Comparison of ENCODE assay signal across 8 cellular contexts in the genomic region with DNA sequence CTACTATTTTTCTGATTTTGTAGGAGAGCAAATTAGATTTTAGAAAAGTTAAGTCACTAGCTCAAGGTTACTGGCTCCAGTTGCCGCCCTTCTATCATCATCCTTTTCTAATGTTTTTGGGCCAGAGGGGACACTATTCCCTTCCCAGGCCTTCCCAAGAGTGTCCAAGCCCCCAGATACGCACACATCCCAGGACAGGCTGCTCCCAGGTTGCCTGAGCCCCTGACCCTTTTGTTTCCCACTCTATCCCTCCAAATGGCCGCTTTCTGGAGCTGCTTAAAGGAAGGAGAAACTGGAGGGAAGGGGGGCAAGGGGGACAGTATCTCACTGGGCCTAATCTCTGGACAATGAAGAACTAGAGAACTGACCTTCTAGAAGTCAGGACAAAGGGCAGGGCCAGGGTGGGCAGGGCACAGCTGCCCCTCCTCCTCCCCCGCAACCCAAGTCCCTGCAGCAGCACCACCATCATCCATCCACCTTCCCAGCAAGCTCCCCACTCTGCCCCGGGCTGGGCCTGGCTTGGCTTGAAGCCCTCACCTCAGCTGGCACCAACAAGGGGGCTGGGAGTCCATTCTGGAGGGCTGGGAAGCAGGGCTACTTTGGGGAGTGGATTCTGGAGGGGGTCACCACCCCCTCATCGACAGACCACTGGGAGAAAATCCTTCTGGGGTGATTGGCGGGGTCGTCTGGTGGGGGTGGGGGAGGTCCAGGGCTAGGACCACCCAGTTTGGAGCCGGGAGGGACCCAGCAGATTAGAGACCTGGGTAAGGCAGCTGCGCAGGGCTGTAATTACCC. TPM values are rescaled to one million over a fixed set of nuclear protein-coding genes. Genes with fewer than 3 reads are reported as not detected.
DNase-seq lines count a peak whose midpoint lies in the region; ATAC-seq and TF ChIP-seq lines count a peak whose summit lies in the region.

No MANE protein-coding gene starts in this region.

- no peaks in the 10 kb centered on the region for H3K27me3 ChIP-seq in skeletal muscle tissue (ENCODE audit: control insufficient read depth in 3 of 3, insufficient read depth in 3 of 3, low read length in 3 of 3)

- H3K27me3 Mint-ChIP-seq in activated CD4-positive, alpha-beta memory T cell treated with anti-CD3 and anti-CD28 coated beads, Interleukin-2, amount 10 ng/mL, durations not matched to agents 7 days and 5 days: no peaks in the 10 kb centered on the region

- H3K36me3 ChIP-seq in skeletal muscle tissue (ENCODE audit: control insufficient read depth in 3 of 3, insufficient read depth in 3 of 3, low read length in 3 of 3): peaks cover 4 to 5% (median 4%) of the 10 kb centered on the region in 3 donors

- peak; percentile 14 for DNase-seq in NCI-H2171 treated with DMSO at 0.1 percent for 48 hours (lab: John Stamatoyannopoulos, UW)
- DNase-seq in NCI-H2171 (lab: John Stamatoyannopoulos, UW): no peak
- no peak for DNase-seq in activated CD4-positive, alpha-beta memory T cell treated with anti-CD3 and anti-CD28 coated beads, Interleukin-2, amount 10 ng/mL, durations not matched to agents 7 days and 5 days
- peak; percentile 63 for DNase-seq in left cardiac atrium
- DNase-seq in GM10248 (ENCODE audit: extremely low spot score): no peak
- DNase-seq in NCI-H1694 treated with DMSO at 0.1 percent for 48 hours (lab: John Stamatoyannopoulos, UW): no peak

- ATAC-seq in left cardiac atrium (peak; percentile 2 to 17), GM18502 (IDR thresholded peaks at IDR 0.05; ENCODE audit: poor library complexity, unreplicated experiment) (no peak)

- peak overlapping the region; percentile 97 to 100 (median 100) for H3K9ac ChIP-seq in skeletal muscle tissue (ENCODE audit: low read depth in 1 of 3, low read length in 3 of 3)

- intact Hi-C loops in left cardiac atrium (cut with DNase I): loop anchor here (5.0 to 10.0 kb wide), 3 partner anchors 32 to 130 kb away; a partner anchor contains a TSS

- no peaks in the 10 kb centered on the region for H3K9me3 Mint-ChIP-seq in activated CD4-positive, alpha-beta memory T cell treated with anti-CD3 and anti-CD28 coated beads, Interleukin-2, amount 10 ng/mL, durations not matched to agents 7 days and 5 days

- H3K27ac Mint-ChIP-seq in activated CD4-positive, alpha-beta memory T cell treated with anti-CD3 and anti-CD28 coated beads, Interleukin-2, amount 10 ng/mL, durations not matched to agents 7 days and 5 days: peak overlapping the region; percentile 82

- H3K27ac ChIP-seq in skeletal muscle tissue (ENCODE audit: low read depth, low read length): peak overlapping the region; percentile 99

- no peak for TF ChIP-seq CTCF in GM10248 (IDR thresholded peaks at IDR 0.05; ENCODE audit: control extremely low read depth, extremely low read depth, low read depth, missing control alignments)

- H3K4me1 ChIP-seq in skeletal muscle tissue (ENCODE audit: control insufficient read depth in 3 of 3, insufficient read depth in 3 of 3, low read length in 3 of 3): peaks cover 59 to 73% (median 68%) of the 10 kb centered on the region in 3 donors

- CTCF ChIA-PET in activated CD4-positive, alpha-beta memory T cell treated with anti-CD3 and anti-CD28 coated beads, Interleukin-2, amount 10 ng/mL, durations not matched to agents 7 days and 5 days (lab: Charles Lee): interaction anchor here (0.6 to 1.4 kb wide), 3 partner anchors 33 to 207 kb away, joined by 3 to 6 read pairs (median 4); no protein-coding TSS in a partner anchor
- CTCF ChIA-PET in GM10248 (lab: Yijun Ruan, JAX): interaction anchor here (0.9 to 2.6 kb wide), 4 partner anchors 20 to 131 kb away, joined by 3 to 19 read pairs (median 10); no protein-coding TSS in a partner anchor

- H3K4me1 Mint-ChIP-seq in activated CD4-positive, alpha-beta memory T cell treated with anti-CD3 and anti-CD28 coated beads, Interleukin-2, amount 10 ng/mL, durations not matched to agents 7 days and 5 days: peaks cover 73% of the 10 kb centered on the region

- H3K9me3 ChIP-seq in skeletal muscle tissue (ENCODE audit: control insufficient read depth in 3 of 3, low read length in 3 of 3): no peaks in the 10 kb centered on the region

- peak overlapping the region; percentile 80 for H3K4me3 Mint-ChIP-seq in activated CD4-positive, alpha-beta memory T cell treated with anti-CD3 and anti-CD28 coated beads, Interleukin-2, amount 10 ng/mL, durations not matched to agents 7 days and 5 days

- POLR2A ChIA-PET in activated CD4-positive, alpha-beta memory T cell treated with anti-CD3 and anti-CD28 coated beads, Interleukin-2, amount 10 ng/mL, durations not matched to agents 7 days and 5 days (lab: Charles Lee): interaction anchor here (0.8 to 6.0 kb wide), 11 partner anchors 15 to 373 kb away, joined by 3 to 43 read pairs (median 4); a partner anchor contains a TSS
- POLR2A ChIA-PET in GM10248 (lab: Yijun Ruan, JAX): no interaction called here

- peaks cover 27% of the 10 kb centered on the region for H3K36me3 Mint-ChIP-seq in activated CD4-positive, alpha-beta memory T cell treated with anti-CD3 and anti-CD28 coated beads, Interleukin-2, amount 10 ng/mL, durations not matched to agents 7 days and 5 days (ENCODE audit: low read depth)

- peak overlapping the region; percentile 73 to 94 (median 88) for H3K4me3 ChIP-seq in skeletal muscle tissue (ENCODE audit: low read length in 3 of 3)

RNA-seq across cellular contexts. Expression of a gene that starts 1.0 kb away (rescaled TPM):
- total RNA-seq in activated CD4-positive, alpha-beta memory T cell treated with anti-CD3 and anti-CD28 coated beads, Interleukin-2, amount 10 ng/mL, durations not matched to agents 7 days and 5 days: 100 to 1,000 TPM; 215 to 221 TPM
- 100 to 1,000 TPM; 251 to 270 TPM for total RNA-seq in left cardiac atrium
- total RNA-seq in skeletal muscle tissue: 71.0 TPM

RNA-seq across cellular contexts. Expression of a gene that starts 5.7 kb away (rescaled TPM):
- total RNA-seq in activated CD4-positive, alpha-beta memory T cell treated with anti-CD3 and anti-CD28 coated beads, Interleukin-2, amount 10 ng/mL, durations not matched to agents 7 days and 5 days: 10 to 100 TPM; 57.2 to 58.4 TPM
- total RNA-seq in left cardiac atrium (10 to 100 TPM; 53.3 to 64.2 TPM), skeletal muscle tissue (30.3 TPM)

RNA-seq across cellular contexts. Expression of a gene that starts 29.9 kb away (rescaled TPM):
- not detected for total RNA-seq in activated CD4-positive, alpha-beta memory T cell treated with anti-CD3 and anti-CD28 coated beads, Interleukin-2, amount 10 ng/mL, durations not matched to agents 7 days and 5 days
- 1 to 10 TPM; 3.8 to 4.2 TPM for total RNA-seq in left cardiac atrium
- 11.0 TPM for total RNA-seq in skeletal muscle tissue

Comparison
In these comparisons a context has a peak if more than half of its experiments do, and no peak if none do; other contexts are left out.
1. DNase-seq: peak in NCI-H2171 treated with DMSO at 0.1 percent for 48 hours (single experiment) and left cardiac atrium (single experiment); none in NCI-H2171 (single experiment), activated CD4-positive, alpha-beta memory T cell treated with anti-CD3 and anti-CD28 coated beads, Interleukin-2, amount 10 ng/mL, durations not matched to agents 7 days and 5 days (single experiment), GM10248 (single experiment) and NCI-H1694 treated with DMSO at 0.1 percent for 48 hours (single experiment).
2. RNA of a gene that starts 29.9 kb away (total RNA-seq): 11.0 TPM in skeletal muscle tissue (single experiment) and 3.8 to 4.2 TPM in left cardiac atrium; not detected in activated CD4-positive, alpha-beta memory T cell treated with anti-CD3 and anti-CD28 coated beads, Interleukin-2, amount 10 ng/mL, durations not matched to agents 7 days and 5 days; every median in the first group is over 4 times any median in the second.